Comparison of ENCODE assay signal across 19 cellular contexts in genomic region chr12:107480836-107481608, GRCh38.
DNase-seq lines count a peak whose midpoint lies in the region; TF ChIP-seq lines count a peak whose summit lies in the region.
"Had no signal": no experiment of that assay in that cellular context is flagged by ENCODE, and none has a peak within 500 bp of the region (broad histone marks: within the 10 kb centered on the region; RNA-seq: fewer than 3 reads in every experiment).

No MANE protein-coding gene starts in this region.

- H3K36me3 Mint-ChIP-seq in nephron progenitor cell (ENCODE audit: low read depth), result no peaks in the 10 kb centered on the region
- H3K36me3 Mint-ChIP-seq: CD8-positive, alpha-beta memory T cell had no signal

- DNase-seq in NCI-H345 (lab: John Stamatoyannopoulos, UW) (peak; percentile 4), NCI-H345 treated with DMSO at 0.1 percent for 48 hours (lab: John Stamatoyannopoulos, UW; ENCODE audit: unreplicated experiment) (no peak), DMS79 (lab: John Stamatoyannopoulos, UW) (peak; percentile 32), NCI-H2029 treated with DMSO at 0.1 percent for 48 hours (lab: John Stamatoyannopoulos, UW) (peak; percentile 26), nephron progenitor cell (no peak), inferior parietal cortex (ENCODE audit: extremely low spot score) (no peak)
- no peak for DNase-seq in activated CD4-positive, alpha-beta T cell treated with anti-CD3 and anti-CD28 coated beads for 48 hours
- DNase-seq in stimulated activated CD4-positive, alpha-beta T cell treated with anti-CD3 and anti-CD28 coated beads, Interleukin-4, amount 100 ng/mL, for 4 hours, result no peak
- DNase-seq: AML-193; C1 segment of cervical spinal cord; CD8-positive, alpha-beta memory T cell; DND-41; HFFc6; Karpas-422; MV-4-11; NCI-H1930; NCI-H774; Peyer's patch; SJCRH30 had no signal

- H3K9me3 Mint-ChIP-seq in nephron progenitor cell, result peaks cover 4% of the 10 kb centered on the region
- H3K9me3 Mint-ChIP-seq: CD8-positive, alpha-beta memory T cell had no signal

- H3K27ac Mint-ChIP-seq in nephron progenitor cell, result peak overlapping the region; percentile 96
- H3K27ac Mint-ChIP-seq: HFFc6 had no signal

- H3K27me3 Mint-ChIP-seq in nephron progenitor cell (ENCODE audit: low read depth, poor library complexity), result peaks cover 10% of the 10 kb centered on the region

- no peak for TF ChIP-seq CTCF in nephron progenitor cell (IDR thresholded peaks at IDR 0.05)

- H3K4me1 Mint-ChIP-seq in nephron progenitor cell, result peaks cover 82% of the 10 kb centered on the region

- peak overlapping the region; percentile 68 for H3K4me3 Mint-ChIP-seq in nephron progenitor cell
- H3K4me3 Mint-ChIP-seq: CD8-positive, alpha-beta memory T cell; HFFc6 had no signal

Comparison
In these comparisons a context has a peak if more than half of its experiments do, and no peak if none do; other contexts are left out.
1. DNase-seq: peak in NCI-H345 (single experiment), DMS79 (single experiment) and NCI-H2029 treated with DMSO at 0.1 percent for 48 hours (single experiment); none in NCI-H345 treated with DMSO at 0.1 percent for 48 hours (single experiment), nephron progenitor cell (single experiment), activated CD4-positive, alpha-beta T cell treated with anti-CD3 and anti-CD28 coated beads for 48 hours (single experiment), inferior parietal cortex (single experiment) and stimulated activated CD4-positive, alpha-beta T cell treated with anti-CD3 and anti-CD28 coated beads, Interleukin-4, amount 100 ng/mL, for 4 hours (0 of 2).